14 cellular contexts compared by ENCODE assay signal in the genomic region with DNA sequence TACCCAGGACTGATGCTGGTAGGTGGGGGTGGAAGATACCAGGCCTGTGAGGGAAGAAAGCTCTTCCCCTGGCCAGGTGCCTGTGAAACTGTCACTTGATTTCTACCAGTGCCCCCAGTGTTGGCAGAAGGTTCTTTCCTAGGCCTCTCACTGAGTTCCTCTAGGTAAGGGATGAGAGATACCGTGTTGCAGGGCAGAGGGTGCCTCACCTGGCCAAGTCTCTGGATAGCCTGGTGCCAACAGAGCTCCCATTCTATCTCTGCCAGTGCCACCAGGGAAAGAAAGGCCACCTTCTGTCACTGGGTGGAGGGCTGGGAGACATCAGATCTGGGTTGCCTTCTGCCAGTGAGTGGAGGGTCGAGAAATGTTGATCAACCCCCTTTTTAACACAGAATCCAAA.
A peak's percentile ranks its signal among the peaks of the same experiment; 100 is the strongest.
DNase-seq lines count a peak whose midpoint lies in the region; ATAC-seq and TF ChIP-seq lines count a peak whose summit lies in the region.
"Had no signal": no experiment of that assay in that cellular context is flagged by ENCODE, and none has a peak within 500 bp of the region (broad histone marks: within the 10 kb centered on the region; RNA-seq: fewer than 3 reads in every experiment).

No MANE protein-coding gene starts in this region.

- H3K36me3 ChIP-seq in sigmoid colon, result no peaks in the 10 kb centered on the region

- no peak for TF ChIP-seq CTCF in sigmoid colon (IDR thresholded peaks at IDR 0.05)

- intact Hi-C loops in sigmoid colon (cut with DNase I), result no loop called here

- TF ChIP-seq EP300 in sigmoid colon (IDR thresholded peaks at IDR 0.05), result no peak

- H3K4me1 ChIP-seq in sigmoid colon, result peaks cover 0 to 28% (median 23%) of the 10 kb centered on the region in 4 donors
- H3K4me1 ChIP-seq: A549, Caco-2 had no signal

- H3K4me3 Mint-ChIP-seq in activated CD8-positive, alpha-beta memory T cell treated with anti-CD3 and anti-CD28 coated beads, Interleukin-2, amount 10 ng/mL, durations not matched to agents 7 days and 5 days, result no peak overlapping the region
- no peak overlapping the region for H3K4me3 Mint-ChIP-seq in T-helper 17 cell
- H3K4me3 Mint-ChIP-seq: CD4-positive, alpha-beta T cell; H9 had no signal

- H3K36me3 Mint-ChIP-seq in activated CD8-positive, alpha-beta memory T cell treated with anti-CD3 and anti-CD28 coated beads, Interleukin-2, amount 10 ng/mL, durations not matched to agents 7 days and 5 days, result no peaks in the 10 kb centered on the region
- H3K36me3 Mint-ChIP-seq in T-helper 17 cell (ENCODE audit: low read depth), result peaks cover 2% of the 10 kb centered on the region

- H3K9me3 ChIP-seq in sigmoid colon (no peaks in the 10 kb centered on the region), T-helper 17 cell (ENCODE audit: control insufficient read depth, low read length, poor library complexity, severe bottlenecking) (no peaks in the 10 kb centered on the region)
- H3K9me3 ChIP-seq: A549, Caco-2 had no signal

- CTCF ChIA-PET in activated CD8-positive, alpha-beta memory T cell treated with anti-CD3 and anti-CD28 coated beads, Interleukin-2, amount 10 ng/mL, durations not matched to agents 7 days and 5 days (lab: Charles Lee), result interaction anchor here (1.2 to 1.5 kb wide), 2 partner anchors 16 to 90 kb away, joined by 3 to 5 read pairs; no protein-coding TSS in a partner anchor

- no peak overlapping the region for H3K27ac Mint-ChIP-seq in activated CD8-positive, alpha-beta memory T cell treated with anti-CD3 and anti-CD28 coated beads, Interleukin-2, amount 10 ng/mL, durations not matched to agents 7 days and 5 days
- H3K27ac Mint-ChIP-seq in T-helper 17 cell, result no peak overlapping the region
- H3K27ac Mint-ChIP-seq: CD4-positive, alpha-beta T cell; H9 had no signal

- no peak overlapping the region for H3K4me3 ChIP-seq in sigmoid colon
- H3K4me3 ChIP-seq: A549 had no signal

- no peaks in the 10 kb centered on the region for H3K9me3 Mint-ChIP-seq in activated CD8-positive, alpha-beta memory T cell treated with anti-CD3 and anti-CD28 coated beads, Interleukin-2, amount 10 ng/mL, durations not matched to agents 7 days and 5 days (ENCODE audit: low read depth)

- H3K4me1 Mint-ChIP-seq in activated CD8-positive, alpha-beta memory T cell treated with anti-CD3 and anti-CD28 coated beads, Interleukin-2, amount 10 ng/mL, durations not matched to agents 7 days and 5 days, result peaks cover 2% of the 10 kb centered on the region
- peaks cover 3% of the 10 kb centered on the region for H3K4me1 Mint-ChIP-seq in T-helper 17 cell

- WGBS in sigmoid colon, 2 donors, result 87 to 98% methylated on average over 2 of the region's 2 CpGs

- H3K27ac ChIP-seq in sigmoid colon, result no peak overlapping the region
- H3K27ac ChIP-seq: 22Rv1, A549, C4-2B had no signal

- no peak for ATAC-seq in activated CD8-positive, alpha-beta memory T cell treated with anti-CD3 and anti-CD28 coated beads, Interleukin-2, amount 10 ng/mL, durations not matched to agents 7 days and 5 days
- no peak for ATAC-seq in T-helper 17 cell
- ATAC-seq: A549 had no signal

- peak; percentile 32 for DNase-seq in activated CD8-positive, alpha-beta memory T cell treated with anti-CD3 and anti-CD28 coated beads for 24 hours
- no peak for DNase-seq in activated CD8-positive, alpha-beta memory T cell treated with anti-CD3 and anti-CD28 coated beads, Interleukin-2, amount 10 ng/mL, durations not matched to agents 7 days and 5 days
- peak; percentile 37 for DNase-seq in mesenteric fat pad (ENCODE audit: low spot score)
- DNase-seq in sigmoid colon, result peak; percentile 25
- DNase-seq in T-helper 17 cell, result no peak
- no peak for DNase-seq in activated CD4-positive, alpha-beta T cell treated with anti-CD3 and anti-CD28 coated beads for 1 hour
- DNase-seq in RPMI8226, result no peak
- DNase-seq: AML-193; Caco-2; CD4-positive, alpha-beta T cell; H9 had no signal

- no peaks in the 10 kb centered on the region for H3K27me3 ChIP-seq in sigmoid colon

- H3K27me3 Mint-ChIP-seq in activated CD8-positive, alpha-beta memory T cell treated with anti-CD3 and anti-CD28 coated beads, Interleukin-2, amount 10 ng/mL, durations not matched to agents 7 days and 5 days, result peaks cover 6% of the 10 kb centered on the region
- no peaks in the 10 kb centered on the region for H3K27me3 Mint-ChIP-seq in T-helper 17 cell
- H3K27me3 Mint-ChIP-seq: CD4-positive, alpha-beta T cell had no signal

- TF ChIP-seq POLR2A in sigmoid colon (IDR thresholded peaks at IDR 0.05), result no peak

Comparison
In these comparisons a context has a peak if more than half of its experiments do, and no peak if none do; other contexts are left out.
1. DNase-seq: peak in activated CD8-positive, alpha-beta memory T cell treated with anti-CD3 and anti-CD28 coated beads for 24 hours (single experiment), mesenteric fat pad (single experiment) and sigmoid colon (single experiment); none in activated CD8-positive, alpha-beta memory T cell treated with anti-CD3 and anti-CD28 coated beads, Interleukin-2, amount 10 ng/mL, durations not matched to agents 7 days and 5 days (single experiment), T-helper 17 cell (0 of 3), activated CD4-positive, alpha-beta T cell treated with anti-CD3 and anti-CD28 coated beads for 1 hour (single experiment) and RPMI8226 (single experiment).